Comparison of ENCODE assay signal across 16 cellular contexts in the genomic region with DNA sequence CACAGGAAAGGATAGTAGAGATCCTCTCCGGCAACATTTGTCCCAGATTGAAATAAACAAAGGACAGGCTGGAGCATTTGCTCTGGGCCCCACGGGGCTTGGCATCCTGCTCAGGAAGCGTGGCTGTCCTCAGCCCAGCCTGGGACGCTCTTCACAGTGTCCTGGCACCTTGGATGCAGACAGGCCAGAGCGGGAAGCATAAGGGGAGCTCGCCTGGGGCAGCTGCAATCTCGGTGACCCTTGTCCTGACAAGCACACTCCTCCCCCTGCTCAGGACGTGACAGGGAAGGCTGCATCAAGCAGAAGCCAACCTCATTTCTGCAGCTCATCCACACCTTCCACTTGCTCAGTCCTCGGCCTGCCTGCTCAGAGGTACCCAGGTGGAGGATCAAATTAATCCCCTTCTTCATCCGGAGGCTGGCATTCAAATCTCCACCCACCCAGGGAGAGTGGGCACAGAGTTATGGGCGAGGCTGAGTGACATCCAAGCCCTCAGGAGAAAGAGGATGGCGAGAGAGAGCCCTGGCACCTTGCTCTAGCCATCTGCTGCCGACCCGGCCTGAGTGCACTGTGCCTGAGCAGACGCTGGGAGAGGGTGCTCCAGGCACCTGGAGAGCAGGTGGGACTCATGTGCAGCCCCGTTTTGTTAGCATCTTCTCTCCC.
"Had no signal": no experiment of that assay in that cellular context is flagged by ENCODE, and none has a peak within 500 bp of the region (broad histone marks: within the 10 kb centered on the region; RNA-seq: fewer than 3 reads in every experiment).

No MANE protein-coding gene starts in this region.

- DNase-seq: activated CD4-positive, alpha-beta T cell treated with anti-CD3 and anti-CD28 coated beads, Interleukin-2, amount 50 U/mL, for 4 hours; activated T-cell treated with anti-CD3 and anti-CD28 coated beads, Interleukin-2, amount 50 U/mL, for 1 hour; amniotic stem cell; brain microvascular endothelial cell; esophagus squamous epithelium; foreskin fibroblast; heart left ventricle; midbrain; stimulated activated CD4-positive, alpha-beta T cell treated with anti-CD3 and anti-CD28 coated beads, Interleukin-4, amount 100 ng/mL, for 1 hour; stimulated activated CD8-positive, alpha-beta memory T cell treated with anti-CD3 and anti-CD28 coated beads, Interleukin-4, amount 100 ng/mL, for 48 hours; stimulated activated naive CD8-positive, alpha-beta T cell treated with anti-CD3 and anti-CD28 coated beads, Interleukin-15, Interleukin-2, amounts not matched to agents 100 U/mL and 50 U/mL, for 24 hours; upper lobe of right lung had no signal

- H3K4me1 ChIP-seq: esophagus squamous epithelium, heart left ventricle, prostate gland, suprapubic skin, upper lobe of right lung had no signal

- H3K27me3 ChIP-seq: brain microvascular endothelial cell, esophagus squamous epithelium, heart left ventricle, suprapubic skin, upper lobe of right lung had no signal

- H3K4me3 ChIP-seq: esophagus squamous epithelium, heart left ventricle, prostate gland, suprapubic skin, upper lobe of right lung had no signal

- ATAC-seq: activated CD4-positive, CD25-positive, alpha-beta regulatory T cell treated with anti-CD3 and anti-CD28 coated beads, Interleukin-2, amount 50 U/mL, for 24 hours; activated naive CD4-positive, alpha-beta T cell treated with anti-CD3 and anti-CD28 coated beads, Interleukin-2, amount 50 U/mL, for 72 hours; stimulated activated naive CD8-positive, alpha-beta T cell treated with anti-CD3 and anti-CD28 coated beads, Interleukin-15, Interleukin-2, amounts not matched to agents 100 U/mL and 50 U/mL, for 24 hours; upper lobe of right lung had no signal

- H3K9me3 Mint-ChIP-seq: activated naive CD4-positive, alpha-beta T cell treated with anti-CD3 and anti-CD28 coated beads, Interleukin-2, amount 50 U/mL, for 72 hours had no signal

- H3K9me3 ChIP-seq: esophagus squamous epithelium, heart left ventricle, prostate gland, suprapubic skin, upper lobe of right lung had no signal

- H3K36me3 ChIP-seq: brain microvascular endothelial cell, esophagus squamous epithelium, heart left ventricle, prostate gland, suprapubic skin, upper lobe of right lung had no signal

- H3K36me3 Mint-ChIP-seq: activated naive CD4-positive, alpha-beta T cell treated with anti-CD3 and anti-CD28 coated beads, Interleukin-2, amount 50 U/mL, for 72 hours had no signal

- H3K27ac Mint-ChIP-seq: activated naive CD4-positive, alpha-beta T cell treated with anti-CD3 and anti-CD28 coated beads, Interleukin-2, amount 50 U/mL, for 72 hours had no signal

- H3K27ac ChIP-seq: brain microvascular endothelial cell, esophagus squamous epithelium, heart left ventricle, prostate gland, suprapubic skin, upper lobe of right lung had no signal
